ENCODE assay signal across 20 cellular contexts in the genomic region with DNA sequence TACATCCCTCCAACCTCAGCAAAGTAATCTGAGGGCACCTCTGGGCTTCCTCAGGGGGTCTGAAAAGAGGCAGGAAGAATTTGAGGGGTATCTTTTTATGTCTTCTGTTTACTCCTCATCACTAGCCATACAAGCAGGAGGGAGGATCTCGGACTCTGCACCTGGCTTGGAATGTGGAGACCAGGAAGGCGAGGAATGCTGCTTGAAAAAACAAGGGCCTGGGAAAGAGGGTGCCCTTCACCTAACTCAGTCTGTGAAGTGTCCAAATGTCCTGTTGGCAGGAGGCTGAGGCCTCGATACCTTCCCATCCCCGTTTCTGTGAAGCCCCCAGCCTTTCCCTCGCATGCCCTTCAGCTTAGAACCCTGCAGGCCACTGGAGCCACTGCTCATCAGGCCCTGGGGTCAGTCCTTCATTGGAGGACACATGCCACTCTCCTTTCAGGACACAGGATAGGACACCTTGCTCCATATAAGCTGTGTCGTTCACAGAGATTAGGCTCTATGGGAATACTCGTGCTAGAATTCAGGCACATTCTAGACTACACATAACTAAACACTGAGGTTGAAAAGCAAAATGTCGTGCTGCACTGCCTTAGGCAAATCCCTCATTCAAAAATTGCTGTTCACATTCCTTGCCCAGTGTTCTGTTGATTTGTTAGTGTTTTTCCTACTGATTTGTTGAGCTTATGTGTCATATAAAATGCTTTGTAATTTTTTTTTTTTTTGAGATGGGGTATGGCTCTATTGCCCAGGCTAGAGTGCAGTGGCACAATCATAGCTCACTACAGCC.
"Had no signal": no experiment of that assay in that cellular context is flagged by ENCODE, and none has a peak within 500 bp of the region (broad histone marks: within the 10 kb centered on the region; RNA-seq: fewer than 3 reads in every experiment).

No MANE protein-coding gene starts in this region.

- H3K9me3 ChIP-seq: gastrocnemius medialis, lower lobe of right lung, neutrophil, pancreas, stomach, tibial artery, upper lobe of right lung, uterus had no signal

- DNase-seq: dorsolateral prefrontal cortex; effector CD4-positive, alpha-beta T cell; gastrocnemius medialis; head of caudate nucleus; left ventricle myocardium superior; lower lobe of right lung; naive thymus-derived CD8-positive, alpha-beta T cell; pancreas; stimulated activated CD4-positive, alpha-beta T cell treated with anti-CD3 and anti-CD28 coated beads, Interleukin-2, amount 100 ng/mL, for 24 hours; stimulated activated CD4-positive, alpha-beta T cell treated with anti-CD3 and anti-CD28 coated beads, Interleukin-4, amount 100 ng/mL, for 24 hours; stimulated activated naive CD4-positive, alpha-beta T cell treated with Interleukin-2 at 50 U/mL for 16 hours; stomach; tibial artery; upper lobe of right lung; uterus had no signal

- H3K27me3 ChIP-seq: dorsolateral prefrontal cortex, gastrocnemius medialis, neutrophil, pancreas, stomach, tibial artery, upper lobe of right lung, uterus had no signal

- H3K4me1 ChIP-seq: gastrocnemius medialis, pancreas, tibial artery, uterus had no signal

- H3K36me3 ChIP-seq: uterus had no signal

- FAIRE-seq: colon, keratinocyte, pancreas had no signal

- H3K4me3 ChIP-seq: dorsolateral prefrontal cortex, gastrocnemius medialis, lower lobe of right lung, pancreas, stomach, tibial artery, upper lobe of right lung, uterus had no signal

- ATAC-seq: gastrocnemius medialis; left ventricle myocardium superior; lower lobe of right lung; naive thymus-derived CD8-positive, alpha-beta T cell; pancreas; sciatic nerve; stimulated activated effector memory CD8-positive, alpha-beta T cell treated with anti-CD3 and anti-CD28 coated beads, Interleukin-12 subunit alpha, Interleukin-12 subunit beta, amount 100 ng/mL, for 72 hours had no signal

- H3K27ac ChIP-seq: dorsolateral prefrontal cortex, gastrocnemius medialis, lower lobe of right lung, neutrophil, pancreas, stomach, tibial artery, upper lobe of right lung, uterus had no signal
